In the genomic region with DNA sequence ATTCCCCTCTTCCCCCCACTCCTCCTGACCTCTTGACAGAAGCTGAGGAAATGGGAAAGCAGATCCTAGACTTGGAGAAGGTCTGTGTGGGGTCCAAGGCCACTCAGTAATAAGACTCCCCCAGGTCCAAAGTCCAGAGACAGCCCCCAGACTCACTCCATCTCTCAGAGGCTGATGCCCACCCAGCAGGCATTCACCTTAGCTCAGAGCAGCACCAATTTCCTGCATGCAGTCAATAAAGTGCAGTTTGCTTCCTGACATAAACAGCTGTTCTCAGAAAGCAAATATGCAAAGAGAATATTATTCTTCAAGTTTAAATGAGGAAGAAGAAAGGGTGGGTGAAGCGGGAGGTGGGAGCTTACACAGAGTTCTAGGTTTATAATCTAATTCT, we compare ENCODE assay signal across 8 cellular contexts.
DNase-seq lines count a peak whose midpoint lies in the region; ATAC-seq and TF ChIP-seq lines count a peak whose summit lies in the region.

No MANE protein-coding gene starts in this region.

- no peak for TF ChIP-seq CTCF in brain microvascular endothelial cell (IDR thresholded peaks at IDR 0.05; ENCODE audit: low read depth, low read length, missing control alignments)
- TF ChIP-seq CTCF in neural crest cell (conservative IDR thresholded peaks at IDR 0.05) = no peak

- no peaks in the 10 kb centered on the region for H3K9me3 ChIP-seq in CD8-positive, alpha-beta memory T cell (ENCODE audit: low read length)

- no peaks in the 10 kb centered on the region for H3K36me3 Mint-ChIP-seq in CD8-positive, alpha-beta memory T cell
- H3K36me3 Mint-ChIP-seq in neural crest cell (ENCODE audit: low read depth) = no peaks in the 10 kb centered on the region

- peak overlapping the region; percentile 75 to 96 (median 90) for H3K4me3 Mint-ChIP-seq in CD8-positive, alpha-beta memory T cell
- peak overlapping the region; percentile 26 for H3K4me3 Mint-ChIP-seq in neural crest cell

- H3K9me3 Mint-ChIP-seq in CD8-positive, alpha-beta memory T cell = no peaks in the 10 kb centered on the region
- no peaks in the 10 kb centered on the region for H3K9me3 Mint-ChIP-seq in neural crest cell

- H3K27ac Mint-ChIP-seq in CD8-positive, alpha-beta memory T cell = peak overlapping the region; percentile 85 to 98 (median 96)
- H3K27ac Mint-ChIP-seq in neural crest cell (ENCODE audit: unreplicated experiment) = peak overlapping the region; percentile 94

- H3K27me3 ChIP-seq in CD8-positive, alpha-beta memory T cell (ENCODE audit: insufficient read depth, low read length, poor library complexity, severe bottlenecking) = no peaks in the 10 kb centered on the region
- no peaks in the 10 kb centered on the region for H3K27me3 ChIP-seq in brain microvascular endothelial cell (replicated peaks)

- CTCF ChIA-PET in CD8-positive, alpha-beta memory T cell (lab: Charles Lee) = interaction anchor here (1.2 to 1.6 kb wide), 2 partner anchors 84 to 89 kb away, joined by 3 to 10 read pairs; a partner anchor contains a TSS
- CTCF ChIA-PET in HEK293T (lab: Yijun Ruan, JAX) = interaction anchor here (0.6 kb wide), 1 partner anchor 63 kb away, joined by 5 read pairs; no protein-coding TSS in a partner anchor

- H3K27ac ChIP-seq in CD8-positive, alpha-beta memory T cell (ENCODE audit: low read depth, low read length) = peak overlapping the region; percentile 71
- peak overlapping the region; percentile 10 for H3K27ac ChIP-seq in brain microvascular endothelial cell

- POLR2A ChIA-PET in CD8-positive, alpha-beta memory T cell (lab: Charles Lee) = interaction anchor here (2.0 kb wide), 1 partner anchor 84 kb away, joined by 7 read pairs; a partner anchor contains a TSS
- POLR2A ChIA-PET in HEK293T (lab: Yijun Ruan, JAX) = no interaction called here

- in situ Hi-C loops in brain microvascular endothelial cell (cut with HindIII; ENCODE audit: low pct_ligation_motif_present, low sequenced_read_pairs) = no loop called here

- peak overlapping the region; percentile 60 for H3K4me3 ChIP-seq in CD8-positive, alpha-beta memory T cell (ENCODE audit: low read length)
- H3K4me3 ChIP-seq in brain microvascular endothelial cell (ENCODE audit: low read depth, low read length) = no peak overlapping the region

- peak; percentile 23 for ATAC-seq in HG03354 (IDR thresholded peaks at IDR 0.05; ENCODE audit: poor library complexity, severe bottlenecking, unreplicated experiment)

- no peak for DNase-seq in CD8-positive, alpha-beta memory T cell
- DNase-seq in brain microvascular endothelial cell (no peak), neural crest cell (ENCODE audit: low read depth, low spot score) (no peak), epidermal melanocyte (ENCODE audit: insufficient read length, low spot score) (no peak), NCI-H345 (lab: John Stamatoyannopoulos, UW) (no peak), HEK293T (ENCODE audit: extremely low spot score) (no peak)
- DNase-seq in stimulated activated naive CD4-positive, alpha-beta T cell treated with Interleukin-2 at 50 U/mL for 16 hours (lab: John Stamatoyannopoulos, UW) = no peak

- H3K27me3 Mint-ChIP-seq in CD8-positive, alpha-beta memory T cell = no peaks in the 10 kb centered on the region
- H3K27me3 Mint-ChIP-seq in neural crest cell (ENCODE audit: low read depth) = no peaks in the 10 kb centered on the region

- peaks cover 27 to 31% (median 30%) of the 10 kb centered on the region in 3 donors for H3K4me1 Mint-ChIP-seq in CD8-positive, alpha-beta memory T cell
- peaks cover 49% of the 10 kb centered on the region for H3K4me1 Mint-ChIP-seq in neural crest cell

- H3K4me1 ChIP-seq in CD8-positive, alpha-beta memory T cell (ENCODE audit: insufficient read depth, low read length) = peaks cover 32% of the 10 kb centered on the region

- H3K36me3 ChIP-seq in CD8-positive, alpha-beta memory T cell (ENCODE audit: insufficient read depth, low read length) = no peaks in the 10 kb centered on the region
- no peaks in the 10 kb centered on the region for H3K36me3 ChIP-seq in brain microvascular endothelial cell (replicated peaks)

TF ChIP-seq in HEK293T, 16 proteins besides CTCF, POLR2A, EP300 and RAD21:
- TF ChIP-seq, protein P1, sequence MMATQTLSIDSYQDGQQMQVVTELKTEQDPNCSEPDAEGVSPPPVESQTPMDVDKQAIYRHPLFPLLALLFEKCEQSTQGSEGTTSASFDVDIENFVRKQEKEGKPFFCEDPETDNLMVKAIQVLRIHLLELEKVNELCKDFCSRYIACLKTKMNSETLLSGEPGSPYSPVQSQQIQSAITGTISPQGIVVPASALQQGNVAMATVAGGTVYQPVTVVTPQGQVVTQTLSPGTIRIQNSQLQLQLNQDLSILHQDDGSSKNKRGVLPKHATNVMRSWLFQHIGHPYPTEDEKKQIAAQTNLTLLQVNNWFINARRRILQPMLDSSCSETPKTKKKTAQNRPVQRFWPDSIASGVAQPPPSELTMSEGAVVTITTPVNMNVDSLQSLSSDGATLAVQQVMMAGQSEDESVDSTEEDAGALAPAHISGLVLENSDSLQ (IDR thresholded peaks at IDR 0.05) = no peak
- TF ChIP-seq TARDBP (IDR thresholded peaks at IDR 0.05) (no peak), BHLHE40 (IDR thresholded peaks at IDR 0.05; ENCODE audit: borderline replicate concordance) (no peak), FOXM1 (IDR thresholded peaks at IDR 0.05; ENCODE audit: borderline replicate concordance) (no peak), SP1 (IDR thresholded peaks at IDR 0.05) (no peak), L3MBTL2 (conservative IDR thresholded peaks at IDR 0.05) (no peak), ZNF384 (IDR thresholded peaks at IDR 0.05) (no peak), NFRKB (IDR thresholded peaks at IDR 0.05) (no peak), SUZ12 (IDR thresholded peaks at IDR 0.05) (no peak), FOXA1 (IDR thresholded peaks at IDR 0.05) (no peak), LEF1 (IDR thresholded peaks at IDR 0.05; ENCODE audit: borderline replicate concordance) (no peak), ARNT (IDR thresholded peaks at IDR 0.05) (no peak), HDGF (IDR thresholded peaks at IDR 0.05; ENCODE audit: borderline replicate concordance) (no peak), ELF4 (IDR thresholded peaks at IDR 0.05) (no peak), CTBP1 (IDR thresholded peaks at IDR 0.05; ENCODE audit: borderline replicate concordance) (no peak)
TF ChIP-seq in HEK293T: peak in this region for 0.
